ENCODE assay signal across 15 cellular contexts in the genomic region with DNA sequence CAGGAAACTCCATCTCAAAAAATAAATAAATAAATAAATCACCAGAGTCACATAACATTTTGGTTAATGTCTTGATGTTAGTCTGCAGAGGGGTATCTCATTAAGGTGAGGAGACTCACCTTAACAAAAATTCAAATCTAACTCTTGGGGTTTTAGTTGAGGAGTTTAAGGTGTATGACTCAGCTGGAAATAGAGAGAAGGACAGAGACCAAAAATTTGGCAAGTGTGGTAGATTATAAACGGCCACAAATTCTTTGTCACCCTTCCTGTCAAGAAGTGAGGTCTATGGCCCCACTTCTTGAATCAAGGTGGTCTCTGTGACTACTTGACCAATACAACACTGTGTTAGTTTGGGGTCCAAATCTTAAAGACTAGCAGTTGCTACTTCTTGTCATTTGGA.
"Had no signal": no experiment of that assay in that cellular context is flagged by ENCODE, and none has a peak within 500 bp of the region (broad histone marks: within the 10 kb centered on the region; RNA-seq: fewer than 3 reads in every experiment).

No MANE protein-coding gene starts in this region.

- H3K27me3 ChIP-seq: body of pancreas, dorsolateral prefrontal cortex, esophagus squamous epithelium, right lobe of liver, spleen, upper lobe of left lung had no signal

- H3K36me3 ChIP-seq: esophagus squamous epithelium, right lobe of liver, spleen, upper lobe of left lung had no signal

- ATAC-seq: body of pancreas; left lobe of liver; psoas muscle; right lobe of liver; stimulated activated naive B cell treated with anti-CD40 and anti-IgM and Interleukin-4, amounts not matched to agents 10 μg/mL and 1 μg/mL and 100 μg/mL, for 72 hours had no signal

- FAIRE-seq: endometrium had no signal

- H3K27ac ChIP-seq: body of pancreas, dorsolateral prefrontal cortex, esophagus squamous epithelium, psoas muscle, right lobe of liver, spleen, upper lobe of left lung had no signal

- DNase-seq: activated gamma-delta T cell; activated T-cell treated with anti-CD3 and anti-CD28 coated beads, Interleukin-2, amount 50 U/mL, for 24 hours; body of pancreas; cerebellar nuclear complex; dorsolateral prefrontal cortex; esophagus squamous epithelium; occipital lobe; psoas muscle; right lobe of liver; spleen; stimulated activated CD4-positive, alpha-beta T cell treated with anti-CD3 and anti-CD28 coated beads, Interleukin-1b, Interleukin-23, amount 100 ng/mL, for 48 hours; stimulated activated naive B cell treated with anti-CD40 and anti-IgM and Interleukin-4, amounts not matched to agents 10 μg/mL and 1 μg/mL and 100 μg/mL, for 72 hours; upper lobe of left lung had no signal

- H3K9me3 ChIP-seq: body of pancreas, esophagus squamous epithelium, psoas muscle, right lobe of liver, spleen, upper lobe of left lung had no signal

- H3K4me1 ChIP-seq: psoas muscle, right lobe of liver had no signal

- H3K4me3 ChIP-seq: body of pancreas, esophagus squamous epithelium, psoas muscle, right lobe of liver, spleen, upper lobe of left lung had no signal
